Comparison of ENCODE assay signal across 1 cellular context in genomic region chr11:65121865-65122696, GRCh38.
TF ChIP-seq lines count a peak whose summit lies in the region.

FAU (minus strand) TSS chr11:65122134; CDS start chr11:65121813, 321 bp downstream.
MRPL49 (plus strand) TSS chr11:65122321; CDS start chr11:65122347, 26 bp downstream.

TF ChIP-seq in HepG2, 621 proteins besides CTCF, POLR2A, EP300 and RAD21 (continued from another document and continues in another):
- peak; percentile 52; the same call in 1 of the 2 replicates for TF ChIP-seq SNAPC4 (CRISPR knock-in tag; IDR thresholded peaks at IDR 0.05)
- TF ChIP-seq RERE (CRISPR knock-in tag; IDR thresholded peaks at IDR 0.05; ENCODE audit: low read depth): peak; percentile 47; the same call in 1 of the 2 replicates
- TF ChIP-seq ZNF558 (CRISPR knock-in tag; IDR thresholded peaks at IDR 0.05; ENCODE audit: borderline replicate concordance): peak; percentile 85; the same call in 1 of the 2 replicates
- peak; percentile 56; the same call in 1 of the 2 replicates for TF ChIP-seq ZNF780A (CRISPR knock-in tag; IDR thresholded peaks at IDR 0.05)
- TF ChIP-seq ZXDC (CRISPR knock-in tag; IDR thresholded peaks at IDR 0.05): peak; percentile 91; the same call in 1 of the 2 replicates
- no peak for TF ChIP-seq CENPX (CRISPR knock-in tag; IDR thresholded peaks at IDR 0.05)
- TF ChIP-seq ZNF816 (CRISPR knock-in tag; IDR thresholded peaks at IDR 0.05; ENCODE audit: borderline replicate concordance): no peak; the same call in 1 of the 2 replicates
- peak; percentile 60; the same call in 1 of the 2 replicates for TF ChIP-seq GATA4 (IDR thresholded peaks at IDR 0.05; ENCODE audit: borderline replicate concordance, low read depth)
- 0 out of 2 replicates have a peak, but pooled peaks have one; percentile 44 for TF ChIP-seq KLF12 (CRISPR knock-in tag; IDR thresholded peaks at IDR 0.05; ENCODE audit: borderline replicate concordance)
- TF ChIP-seq NONO (IDR thresholded peaks at IDR 0.05): no peak
- peak; percentile 96 for TF ChIP-seq NONO (CRISPR knock-in tag; conservative IDR thresholded peaks at IDR 0.05)
- no peak for TF ChIP-seq ZFP36 (IDR thresholded peaks at IDR 0.05; ENCODE audit: borderline replicate concordance, low read depth, low read length, partially characterized antibody)
- TF ChIP-seq ZNF878 (CRISPR knock-in tag; IDR thresholded peaks at IDR 0.05): no peak
- no peak for TF ChIP-seq ZNF496 (CRISPR knock-in tag; IDR thresholded peaks at IDR 0.05; ENCODE audit: insufficient replicate concordance)
- TF ChIP-seq ZNF292 (CRISPR knock-in tag; IDR thresholded peaks at IDR 0.05; ENCODE audit: borderline replicate concordance, low read depth): 0 out of 2 replicates have a peak, but pooled peaks have one; percentile 16
- TF ChIP-seq FIP1L1 (IDR thresholded peaks at IDR 0.05; ENCODE audit: borderline replicate concordance, insufficient read depth, low read depth, low read length): no peak
- no peak for TF ChIP-seq ZNF704 (CRISPR knock-in tag; IDR thresholded peaks at IDR 0.05; ENCODE audit: borderline replicate concordance)
- TF ChIP-seq ZHX1 (CRISPR knock-in tag; IDR thresholded peaks at IDR 0.05; ENCODE audit: low read depth): peak; percentile 98
- peak; percentile 27; the same call in 1 of the 2 replicates for TF ChIP-seq ZNF121 (CRISPR knock-in tag; IDR thresholded peaks at IDR 0.05)
- TF ChIP-seq ELF4 (CRISPR knock-in tag; IDR thresholded peaks at IDR 0.05; ENCODE audit: borderline replicate concordance): peak; percentile 68; the same call in 1 of the 2 replicates
- no peak for TF ChIP-seq ZNF572 (CRISPR knock-in tag; IDR thresholded peaks at IDR 0.05)
- peak; percentile 55; the same call in 1 of the 2 replicates for TF ChIP-seq ZNF775 (CRISPR knock-in tag; IDR thresholded peaks at IDR 0.05; ENCODE audit: borderline replicate concordance)
- TF ChIP-seq SRSF9 (IDR thresholded peaks at IDR 0.05; ENCODE audit: borderline replicate concordance, insufficient read depth, low read depth, low read length, poor library complexity, severe bottlenecking): no peak
- TF ChIP-seq ZMAT5 (CRISPR knock-in tag; IDR thresholded peaks at IDR 0.05; ENCODE audit: borderline replicate concordance, low read depth): peak; percentile 85; the same call in 1 of the 2 replicates
- TF ChIP-seq IKZF1 (IDR thresholded peaks at IDR 0.05): no peak
- TF ChIP-seq CBX2 (IDR thresholded peaks at IDR 0.05; ENCODE audit: low read depth, low read length): no peak
- no peak for TF ChIP-seq CBX2 (CRISPR knock-in tag; IDR thresholded peaks at IDR 0.05; ENCODE audit: low read depth)
- TF ChIP-seq ZFP82 (CRISPR knock-in tag; IDR thresholded peaks at IDR 0.05; ENCODE audit: borderline replicate concordance): no peak
- 0 out of 2 replicates have a peak, but pooled peaks have one; percentile 68 for TF ChIP-seq ETS1 (CRISPR knock-in tag; IDR thresholded peaks at IDR 0.05)
- TF ChIP-seq ZNF431 (CRISPR knock-in tag; IDR thresholded peaks at IDR 0.05; ENCODE audit: borderline replicate concordance, low read depth): peak; percentile 83; the same call in 1 of the 2 replicates
- TF ChIP-seq ZNF563 (CRISPR knock-in tag; IDR thresholded peaks at IDR 0.05): peak; percentile 52; the same call in 1 of the 2 replicates
- TF ChIP-seq ZNF800 (CRISPR knock-in tag; IDR thresholded peaks at IDR 0.05): peak; percentile 38; the same call in 1 of the 2 replicates
- TF ChIP-seq ZEB1 (IDR thresholded peaks at IDR 0.05; ENCODE audit: insufficient replicate concordance, low read depth): no peak
- no peak for TF ChIP-seq KLF13 (CRISPR knock-in tag; IDR thresholded peaks at IDR 0.05)
- no peak for TF ChIP-seq ZNF629 (CRISPR knock-in tag; conservative IDR thresholded peaks at IDR 0.05)
- TF ChIP-seq NFRKB (IDR thresholded peaks at IDR 0.05): no peak
- no peak for TF ChIP-seq PAX8 (CRISPR knock-in tag; IDR thresholded peaks at IDR 0.05; ENCODE audit: borderline replicate concordance)
- TF ChIP-seq ZNF557 (CRISPR knock-in tag; IDR thresholded peaks at IDR 0.05): no peak
- no peak for TF ChIP-seq HHEX (CRISPR knock-in tag; IDR thresholded peaks at IDR 0.05)
- TF ChIP-seq AHR (CRISPR knock-in tag; IDR thresholded peaks at IDR 0.05): no peak
